Comparison of ENCODE assay signal across 8 cellular contexts in the genomic region with DNA sequence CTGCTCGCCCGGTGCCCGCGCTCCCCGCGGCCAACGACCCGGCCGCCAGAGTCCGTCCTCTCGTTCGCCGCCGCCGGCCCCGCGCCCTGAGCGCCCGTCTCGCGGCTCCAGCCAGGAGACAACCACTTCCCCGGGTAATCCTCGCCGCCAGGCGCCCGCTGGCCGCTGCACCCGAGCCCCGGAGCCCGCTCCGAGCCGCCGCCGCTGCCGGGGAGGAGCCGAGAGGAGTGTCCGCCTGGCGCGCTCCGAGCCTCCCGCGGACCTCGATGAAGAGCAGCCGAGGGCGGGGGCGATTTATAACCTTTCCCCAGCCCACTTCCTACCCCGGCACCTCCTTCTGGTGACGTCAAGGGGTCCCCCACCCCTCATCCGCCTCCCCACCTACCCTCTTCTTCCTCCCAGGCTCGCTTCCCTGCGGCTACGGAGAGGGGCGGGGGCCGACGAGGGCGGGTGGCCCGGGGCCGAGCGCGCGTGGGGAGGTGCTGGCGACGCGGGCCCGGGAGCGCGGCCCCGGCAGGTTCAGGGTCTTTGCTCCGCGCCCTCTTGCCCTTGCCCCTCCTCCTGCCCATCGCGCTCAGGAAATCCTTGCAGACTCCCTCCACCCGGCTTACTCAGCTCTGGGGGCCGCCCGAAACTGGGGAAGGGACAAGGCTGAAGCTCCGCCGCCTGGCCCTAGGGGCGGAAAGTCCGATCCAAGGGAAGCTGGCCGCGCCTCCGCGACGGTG. TPM values are rescaled to one million over a fixed set of nuclear protein-coding genes. Genes with fewer than 3 reads are reported as not detected.
A peak's percentile ranks its signal among the peaks of the same experiment; 100 is the strongest.
DNase-seq lines count a peak whose midpoint lies in the region; ATAC-seq and TF ChIP-seq lines count a peak whose summit lies in the region.

FLT1 (minus strand) TSS at position 268 of the 725 bp plus-strand sequence. CDS start 285 bp downstream, outside the sequence.

- in situ Hi-C loops in astrocyte of the spinal cord (cut with HindIII; ENCODE audit: low sequenced_read_pairs) = no loop called here

- H3K4me1 ChIP-seq in skeletal muscle tissue (ENCODE audit: control insufficient read depth in 3 of 3, insufficient read depth in 3 of 3, low read length in 3 of 3) = peaks cover 9 to 16% (median 15%) of the 10 kb centered on the region in 3 donors

- peak within 1 kb of the TSS; percentile 54 for H3K4me3 ChIP-seq in GM06990 (replicated peaks; ENCODE audit: low read depth, low read length)
- peak within 1 kb of the TSS; percentile 30 for H3K4me3 ChIP-seq in astrocyte of the spinal cord (ENCODE audit: low read depth, low read length)
- peak within 1 kb of the TSS; percentile 52 to 70 (median 62) for H3K4me3 ChIP-seq in skeletal muscle tissue (ENCODE audit: low read length in 3 of 3)

- no peak for ATAC-seq in HG02588 (IDR thresholded peaks at IDR 0.05; ENCODE audit: unreplicated experiment)
- no peak for ATAC-seq in HG03108 (IDR thresholded peaks at IDR 0.05; ENCODE audit: unreplicated experiment)

- peak within 1 kb of the TSS; percentile 65 for H3K27ac ChIP-seq in skeletal muscle tissue (ENCODE audit: low read depth, low read length)

- H3K27me3 ChIP-seq in GM06990 (replicated peaks; ENCODE audit: control insufficient read depth, insufficient read depth, low read length) (peaks cover 1% of the 10 kb centered on the region), skeletal muscle tissue (ENCODE audit: control insufficient read depth in 3 of 3, insufficient read depth in 3 of 3, low read length in 3 of 3) (peaks cover 40 to 48% (median 47%) of the 10 kb centered on the region in 3 donors)

- H3K9me3 ChIP-seq in skeletal muscle tissue (ENCODE audit: control insufficient read depth in 3 of 3, low read length in 3 of 3) = no peaks in the 10 kb centered on the region

- TF ChIP-seq CTCF in GM06990 (IDR thresholded peaks at IDR 0.05; ENCODE audit: insufficient read depth, low read length, poor library complexity, severe bottlenecking) = no peak
- no peak for TF ChIP-seq CTCF in astrocyte of the spinal cord (IDR thresholded peaks at IDR 0.05; ENCODE audit: low read depth, low read length)

- H3K36me3 ChIP-seq in GM06990 (ENCODE audit: control insufficient read depth, insufficient read depth, low read length) (no peaks in the 10 kb centered on the region), skeletal muscle tissue (ENCODE audit: control insufficient read depth in 3 of 3, insufficient read depth in 3 of 3, low read length in 3 of 3) (no peaks in the 10 kb centered on the region)

- DNase-seq in GM06990 (ENCODE audit: extremely low read depth, insufficient read length) (peak; percentile 7), M059J (ENCODE audit: low read depth) (peak; percentile 28), astrocyte of the spinal cord (ENCODE audit: low read depth, low spot score) (no peak), iPS-NIHi7 (ENCODE audit: extremely low spot score) (peak; percentile 72), NCI-H1694 treated with DMSO at 0.1 percent for 48 hours (lab: John Stamatoyannopoulos, UW) (no peak)

- H3K9ac ChIP-seq in skeletal muscle tissue (ENCODE audit: low read depth in 1 of 3, low read length in 3 of 3) = peak within 1 kb of the TSS; percentile 56 to 78 (median 61)

RNA-seq across cellular contexts. Expression of gene FLT1, which starts in this region (rescaled TPM):
- total RNA-seq in M059J (2014; rRNA removed; shearing (Covaris generic)) = 1.4 and 3.5 TPM in 2 replicates
- 13.0 TPM for total RNA-seq in skeletal muscle tissue

Comparison
In these comparisons a context has a peak if more than half of its experiments do, and no peak if none do; other contexts are left out.
1. DNase-seq: peak in GM06990 (single experiment), M059J (single experiment) and iPS-NIHi7 (single experiment); none in astrocyte of the spinal cord (single experiment) and NCI-H1694 treated with DMSO at 0.1 percent for 48 hours (single experiment).
2. Peak in every context shown above with its lines, with median percentiles within 50 percentile points of each other: H3K4me3 ChIP-seq.